In genomic region chr17:80416940-80417293, GRCh38 we compare ENCODE assay signal across 14 cellular contexts. TPM values are rescaled to one million over a fixed set of nuclear protein-coding genes. Genes with fewer than 3 reads are reported as not detected.
DNase-seq lines count a peak whose midpoint lies in the region; ATAC-seq and TF ChIP-seq lines count a peak whose summit lies in the region.
"Had no signal": no experiment of that assay in that cellular context is flagged by ENCODE, and none has a peak within 500 bp of the region (broad histone marks: within the 10 kb centered on the region; RNA-seq: fewer than 3 reads in every experiment).

No MANE protein-coding gene starts in this region.

- H3K9me3 Mint-ChIP-seq in activated T-helper 2 cell treated with anti-CD3 and anti-CD28 coated beads, Interferon-gamma antibody, Interleukin-2, Interleukin-4, amounts not matched to agents 10 μg/mL and 5 μg/mL and 100 μg/mL, durations not matched to agents 14 hours and 24 hours and 36 hours: no peaks in the 10 kb centered on the region
- H3K9me3 Mint-ChIP-seq in natural killer cell treated with Interleukin-12 subunit alpha and Interleukin-12 subunit beta and Interleukin-15 and Interleukin-18, amount 100 ng/mL, for 72 hours: no peaks in the 10 kb centered on the region

- ATAC-seq in natural killer cell treated with Interleukin-12 subunit alpha and Interleukin-12 subunit beta and Interleukin-15 and Interleukin-18, amount 100 ng/mL, for 72 hours: no peak
- ATAC-seq in HG03442 (IDR thresholded peaks at IDR 0.05; ENCODE audit: unreplicated experiment) (no peak), GM18858 (IDR thresholded peaks at IDR 0.05; ENCODE audit: unreplicated experiment) (no peak), GM21619 (IDR thresholded peaks at IDR 0.05; ENCODE audit: unreplicated experiment) (no peak)
- ATAC-seq: left lobe of liver had no signal

- peaks cover 9% of the 10 kb centered on the region for H3K4me1 Mint-ChIP-seq in activated T-helper 2 cell treated with anti-CD3 and anti-CD28 coated beads, Interferon-gamma antibody, Interleukin-2, Interleukin-4, amounts not matched to agents 10 μg/mL and 5 μg/mL and 100 μg/mL, durations not matched to agents 14 hours and 24 hours and 36 hours (ENCODE audit: low read depth)
- peaks cover 18 to 29% of the 10 kb centered on the region in 2 donors for H3K4me1 Mint-ChIP-seq in natural killer cell treated with Interleukin-12 subunit alpha and Interleukin-12 subunit beta and Interleukin-15 and Interleukin-18, amount 100 ng/mL, for 72 hours (ENCODE audit: low read depth in 2 of 2)

- no peak overlapping the region for H3K27ac Mint-ChIP-seq in activated T-helper 2 cell treated with anti-CD3 and anti-CD28 coated beads, Interferon-gamma antibody, Interleukin-2, Interleukin-4, amounts not matched to agents 10 μg/mL and 5 μg/mL and 100 μg/mL, durations not matched to agents 14 hours and 24 hours and 36 hours
- H3K27ac Mint-ChIP-seq in natural killer cell treated with Interleukin-12 subunit alpha and Interleukin-12 subunit beta and Interleukin-15 and Interleukin-18, amount 100 ng/mL, for 72 hours: peak overlapping the region in 1 of 2 donors; percentile 13

- TF ChIP-seq CTCF in GM13977 (IDR thresholded peaks at IDR 0.05; ENCODE audit: extremely low read depth, insufficient read depth, missing control alignments): no peak

- intact Hi-C loops in activated T-helper 2 cell treated with anti-CD3 and anti-CD28 coated beads, Interferon-gamma antibody, Interleukin-2, Interleukin-4, amounts not matched to agents 10 μg/mL and 5 μg/mL and 100 μg/mL, durations not matched to agents 14 hours and 24 hours and 36 hours (cut with micrococcal nuclease): loop anchor here (10.0 kb wide), 1 partner anchor 128 kb away; the partner anchor contains the start of gene RPTOR

- peaks cover 24% of the 10 kb centered on the region for H3K27me3 Mint-ChIP-seq in activated T-helper 2 cell treated with anti-CD3 and anti-CD28 coated beads, Interferon-gamma antibody, Interleukin-2, Interleukin-4, amounts not matched to agents 10 μg/mL and 5 μg/mL and 100 μg/mL, durations not matched to agents 14 hours and 24 hours and 36 hours (ENCODE audit: low read depth)
- H3K27me3 Mint-ChIP-seq in natural killer cell treated with Interleukin-12 subunit alpha and Interleukin-12 subunit beta and Interleukin-15 and Interleukin-18, amount 100 ng/mL, for 72 hours: peaks cover 6 to 7% of the 10 kb centered on the region in 2 donors

- H3K4me3 Mint-ChIP-seq in activated T-helper 2 cell treated with anti-CD3 and anti-CD28 coated beads, Interferon-gamma antibody, Interleukin-2, Interleukin-4, amounts not matched to agents 10 μg/mL and 5 μg/mL and 100 μg/mL, durations not matched to agents 14 hours and 24 hours and 36 hours (ENCODE audit: low read depth): peak overlapping the region; percentile 86
- peak overlapping the region; percentile 87 for H3K4me3 Mint-ChIP-seq in natural killer cell treated with Interleukin-12 subunit alpha and Interleukin-12 subunit beta and Interleukin-15 and Interleukin-18, amount 100 ng/mL, for 72 hours

- peak; percentile 18 for DNase-seq in NCI-H2029 (lab: John Stamatoyannopoulos, UW)
- no peak for DNase-seq in NCI-H2029 treated with DMSO at 0.1 percent for 48 hours (lab: John Stamatoyannopoulos, UW)
- DNase-seq in GM13977 (ENCODE audit: low spot score): peak; percentile 2
- DNase-seq in activated T-helper 2 cell treated with anti-CD3 and anti-CD28 coated beads, Interferon-gamma antibody, Interleukin-2, Interleukin-4, amounts not matched to agents 10 μg/mL and 5 μg/mL and 100 μg/mL, durations not matched to agents 14 hours and 24 hours and 36 hours (ENCODE audit: low spot score): no peak
- no peak for DNase-seq in natural killer cell treated with Interleukin-12 subunit alpha and Interleukin-12 subunit beta and Interleukin-15 and Interleukin-18, amount 100 ng/mL, for 72 hours (ENCODE audit: low spot score)
- DNase-seq: hippocampal formation; NCI-H1930; NCI-H524 treated with DMSO at 0.1 percent for 48 hours; Peyer's patch; stimulated activated CD4-positive, alpha-beta T cell treated with anti-CD3 and anti-CD28 coated beads, Interleukin-4, amount 100 ng/mL, for 4 hours had no signal

- in situ Hi-C loops in GM13977 (cut with MboI; ENCODE audit: low pct_unique_long_range_greater_than_20kb, low sequenced_read_pairs, unreplicated experiment): no loop called here

- peaks cover 10% of the 10 kb centered on the region for H3K36me3 Mint-ChIP-seq in activated T-helper 2 cell treated with anti-CD3 and anti-CD28 coated beads, Interferon-gamma antibody, Interleukin-2, Interleukin-4, amounts not matched to agents 10 μg/mL and 5 μg/mL and 100 μg/mL, durations not matched to agents 14 hours and 24 hours and 36 hours (ENCODE audit: low read depth)
- peaks cover 5% of the 10 kb centered on the region for H3K36me3 Mint-ChIP-seq in natural killer cell treated with Interleukin-12 subunit alpha and Interleukin-12 subunit beta and Interleukin-15 and Interleukin-18, amount 100 ng/mL, for 72 hours

RNA-seq across cellular contexts. Expression of gene ENDOV, which starts 1.9 kb away (rescaled TPM):
- total RNA-seq in activated T-helper 2 cell treated with anti-CD3 and anti-CD28 coated beads, Interferon-gamma antibody, Interleukin-2, Interleukin-4, amounts not matched to agents 10 μg/mL and 5 μg/mL and 100 μg/mL, durations not matched to agents 14 hours and 24 hours and 36 hours: 16.1 and 16.8 TPM in 2 replicates
- 10 to 100 TPM; 14.0 to 15.2 TPM for total RNA-seq in natural killer cell treated with Interleukin-12 subunit alpha and Interleukin-12 subunit beta and Interleukin-15 and Interleukin-18, amount 100 ng/mL, for 72 hours

RNA-seq across cellular contexts. Expression of gene NPTX1, which starts 59.5 kb away (rescaled TPM):
- total RNA-seq in activated T-helper 2 cell treated with anti-CD3 and anti-CD28 coated beads, Interferon-gamma antibody, Interleukin-2, Interleukin-4, amounts not matched to agents 10 μg/mL and 5 μg/mL and 100 μg/mL, durations not matched to agents 14 hours and 24 hours and 36 hours: 5.2 and 5.7 TPM in 2 replicates
- under 1 TPM; 0.38 to 0.92 TPM for total RNA-seq in natural killer cell treated with Interleukin-12 subunit alpha and Interleukin-12 subunit beta and Interleukin-15 and Interleukin-18, amount 100 ng/mL, for 72 hours

Comparison
In these comparisons a context has a peak if more than half of its experiments do, and no peak if none do; other contexts are left out.
1. DNase-seq: peak in NCI-H2029 (single experiment) and GM13977 (single experiment); none in NCI-H2029 treated with DMSO at 0.1 percent for 48 hours (single experiment), activated T-helper 2 cell treated with anti-CD3 and anti-CD28 coated beads, Interferon-gamma antibody, Interleukin-2, Interleukin-4, amounts not matched to agents 10 μg/mL and 5 μg/mL and 100 μg/mL, durations not matched to agents 14 hours and 24 hours and 36 hours (single experiment) and natural killer cell treated with Interleukin-12 subunit alpha and Interleukin-12 subunit beta and Interleukin-15 and Interleukin-18, amount 100 ng/mL, for 72 hours (single experiment).